8 cellular contexts compared by ENCODE assay signal in genomic region chr1:236156512-236157208, GRCh38. TPM values are rescaled to one million over a fixed set of nuclear protein-coding genes. Genes with fewer than 3 reads are reported as not detected.
DNase-seq lines count a peak whose midpoint lies in the region; ATAC-seq and TF ChIP-seq lines count a peak whose summit lies in the region.

No MANE protein-coding gene starts in this region.

- no peak overlapping the region for H3K27ac ChIP-seq in left ventricle myocardium inferior (replicated peaks)
- no peak overlapping the region for H3K27ac ChIP-seq in lung (ENCODE audit: low read depth in 1 of 2, low read length in 1 of 2)

- H3K4me1 ChIP-seq in left ventricle myocardium inferior, result peaks cover 20% of the 10 kb centered on the region
- H3K4me1 ChIP-seq in lung (ENCODE audit: control insufficient read depth in 2 of 2, insufficient read depth in 2 of 2, low read length in 2 of 2), result no peaks in the 10 kb centered on the region

- H3K36me3 ChIP-seq in left ventricle myocardium inferior (no peaks in the 10 kb centered on the region), lung (ENCODE audit: control insufficient read depth in 2 of 2, insufficient read depth in 2 of 2, low read length in 2 of 2) (no peaks in the 10 kb centered on the region)

- H3K27me3 ChIP-seq in left ventricle myocardium inferior (ENCODE audit: low read depth) (no peaks in the 10 kb centered on the region), lung (ENCODE audit: control insufficient read depth, insufficient read depth) (no peaks in the 10 kb centered on the region)

- 48 to 72% methylated on average over 18 of the region's 18 CpGs for WGBS in lung, 2 donors

- TF ChIP-seq CTCF in left ventricle myocardium inferior (IDR thresholded peaks at IDR 0.05; ENCODE audit: borderline replicate concordance), result no peak
- TF ChIP-seq CTCF in lung (IDR thresholded peaks at IDR 0.05; ENCODE audit: control extremely low read depth, extremely low read depth), result no peak

- H3K9me3 ChIP-seq in left ventricle myocardium inferior (replicated peaks) (peaks cover 8% of the 10 kb centered on the region), lung (ENCODE audit: control insufficient read depth in 2 of 2, insufficient read depth in 1 of 2, low read length in 1 of 2) (peaks cover 0 to 8% of the 10 kb centered on the region in 2 donors)

- intact Hi-C loops in cardiac septum (cut with DNase I), result no loop called here
- intact Hi-C loops in left ventricle myocardium inferior (cut with micrococcal nuclease), result no loop called here

- ATAC-seq in HG02973 (IDR thresholded peaks at IDR 0.05; ENCODE audit: unreplicated experiment), result peak; percentile 80
- peak; percentile 44 for ATAC-seq in lung (ENCODE audit: insufficient read depth, low FRiP score)

- DNase-seq in cardiac septum (ENCODE audit: low spot score), result peak; percentile 66
- no peak for DNase-seq in left ventricle myocardium inferior
- peak; percentile 97 for DNase-seq in SIG-M5 (lab: John Stamatoyannopoulos, UW)
- peak; percentile 46 for DNase-seq in lung (ENCODE audit: low spot score)
- no peak for DNase-seq in DMS53 (lab: John Stamatoyannopoulos, UW)
- DNase-seq in activated gamma-delta T cell treated with Interleukin-2 at 50 U/mL for 16 hours, result no peak
- DNase-seq in 8988T, result no peak

- H3K4me3 ChIP-seq in left ventricle myocardium inferior (no peak overlapping the region), lung (no peak overlapping the region)

RNA-seq across cellular contexts. Expression of gene GPR137B, which starts 14.3 kb away (rescaled TPM):
- 44.6 TPM for total RNA-seq in cardiac septum
- total RNA-seq in left ventricle myocardium inferior, result 36.7 TPM
- 10 to 100 TPM; 15.2 to 23.1 TPM for total RNA-seq in lung
- 10 to 100 TPM in 1 of 2 donors, 1 to 10 TPM in 1; 7.0 to 31.0 TPM for polyA plus RNA-seq in lung

Comparison
In these comparisons a context has a peak if more than half of its experiments do, and no peak if none do; other contexts are left out.
1. DNase-seq: peak in cardiac septum (single experiment), SIG-M5 (single experiment) and lung (single experiment); none in left ventricle myocardium inferior (single experiment), DMS53 (single experiment), activated gamma-delta T cell treated with Interleukin-2 at 50 U/mL for 16 hours (single experiment) and 8988T (single experiment).